8 cellular contexts compared by ENCODE assay signal in genomic region chr21:25421327-25422028, GRCh38.
DNase-seq lines count a peak whose midpoint lies in the region; ATAC-seq and TF ChIP-seq lines count a peak whose summit lies in the region.

No MANE protein-coding gene starts in this region.

- no peak overlapping the region for H3K4me3 ChIP-seq in fibroblast of pulmonary artery (replicated peaks; ENCODE audit: low read depth, low read length)

- H3K9me3 Mint-ChIP-seq in activated CD8-positive, alpha-beta T cell treated with anti-CD3 and anti-CD28 coated beads, Interleukin-2, amount 10 ng/mL, durations not matched to agents 7 days and 5 days (ENCODE audit: insufficient read depth) = no peaks in the 10 kb centered on the region

- H3K27me3 Mint-ChIP-seq in activated CD8-positive, alpha-beta T cell treated with anti-CD3 and anti-CD28 coated beads, Interleukin-2, amount 10 ng/mL, durations not matched to agents 7 days and 5 days (ENCODE audit: low read depth) = no peaks in the 10 kb centered on the region

- peak overlapping the region; percentile 66 for H3K4me3 Mint-ChIP-seq in activated CD8-positive, alpha-beta T cell treated with anti-CD3 and anti-CD28 coated beads, Interleukin-2, amount 10 ng/mL, durations not matched to agents 7 days and 5 days

- H3K36me3 Mint-ChIP-seq in activated CD8-positive, alpha-beta T cell treated with anti-CD3 and anti-CD28 coated beads, Interleukin-2, amount 10 ng/mL, durations not matched to agents 7 days and 5 days (ENCODE audit: low read depth) = no peaks in the 10 kb centered on the region

- CTCF ChIA-PET in activated CD8-positive, alpha-beta T cell treated with anti-CD3 and anti-CD28 coated beads, Interleukin-2, amount 10 ng/mL, durations not matched to agents 7 days and 5 days (lab: Charles Lee) = interaction anchor here (0.7 to 5.0 kb wide), 27 partner anchors 8 to 286 kb away, joined by 3 to 40 read pairs (median 5); no protein-coding TSS in a partner anchor

- ATAC-seq in GM18870 (IDR thresholded peaks at IDR 0.05; ENCODE audit: unreplicated experiment) (peak; percentile 58), HG03060 (IDR thresholded peaks at IDR 0.05; ENCODE audit: low read depth, unreplicated experiment) (peak; percentile 46)
- ATAC-seq in activated CD8-positive, alpha-beta T cell treated with anti-CD3 and anti-CD28 coated beads, Interleukin-2, amount 10 ng/mL, durations not matched to agents 7 days and 5 days = peak; percentile 98

- DNase-seq in NCI-H69 (lab: John Stamatoyannopoulos, UW) (peak; percentile 71), fibroblast of pulmonary artery (ENCODE audit: low read depth) (peak; percentile 44), NCI-H345 (lab: John Stamatoyannopoulos, UW) (no peak)
- peak; percentile 79 for DNase-seq in activated CD8-positive, alpha-beta T cell treated with anti-CD3 and anti-CD28 coated beads, Interleukin-2, amount 10 ng/mL, durations not matched to agents 7 days and 5 days
- DNase-seq in stimulated activated CD4-positive, alpha-beta T cell treated with anti-CD3 and anti-CD28 coated beads, Interleukin-4, amount 100 ng/mL, for 1 hour = peak; percentile 49

- peaks cover 27% of the 10 kb centered on the region for H3K4me1 Mint-ChIP-seq in activated CD8-positive, alpha-beta T cell treated with anti-CD3 and anti-CD28 coated beads, Interleukin-2, amount 10 ng/mL, durations not matched to agents 7 days and 5 days (ENCODE audit: low read depth)

- peak overlapping the region; percentile 88 for H3K27ac Mint-ChIP-seq in activated CD8-positive, alpha-beta T cell treated with anti-CD3 and anti-CD28 coated beads, Interleukin-2, amount 10 ng/mL, durations not matched to agents 7 days and 5 days

- TF ChIP-seq CTCF in C4-2B (conservative IDR thresholded peaks at IDR 0.05) = peak; percentile 34
- peak; percentile 46 for TF ChIP-seq CTCF in fibroblast of pulmonary artery (IDR thresholded peaks at IDR 0.05; ENCODE audit: low read length, missing control alignments)

- POLR2A ChIA-PET in activated CD8-positive, alpha-beta T cell treated with anti-CD3 and anti-CD28 coated beads, Interleukin-2, amount 10 ng/mL, durations not matched to agents 7 days and 5 days (lab: Charles Lee) = interaction anchor here (0.6 to 2.7 kb wide), 7 partner anchors 92 to 1265 kb away, joined by 3 to 9 read pairs (median 3); partner anchors contain the start of gene MRPL39

- H3K27ac ChIP-seq in C4-2B = no peak overlapping the region

Comparison
In these comparisons a context has a peak if more than half of its experiments do, and no peak if none do; other contexts are left out.
1. ATAC-seq: peak in every context shown above with its lines; median percentile 98 in activated CD8-positive, alpha-beta T cell treated with anti-CD3 and anti-CD28 coated beads, Interleukin-2, amount 10 ng/mL, durations not matched to agents 7 days and 5 days; 58 in GM18870; 46 in HG03060.